In the genomic region with DNA sequence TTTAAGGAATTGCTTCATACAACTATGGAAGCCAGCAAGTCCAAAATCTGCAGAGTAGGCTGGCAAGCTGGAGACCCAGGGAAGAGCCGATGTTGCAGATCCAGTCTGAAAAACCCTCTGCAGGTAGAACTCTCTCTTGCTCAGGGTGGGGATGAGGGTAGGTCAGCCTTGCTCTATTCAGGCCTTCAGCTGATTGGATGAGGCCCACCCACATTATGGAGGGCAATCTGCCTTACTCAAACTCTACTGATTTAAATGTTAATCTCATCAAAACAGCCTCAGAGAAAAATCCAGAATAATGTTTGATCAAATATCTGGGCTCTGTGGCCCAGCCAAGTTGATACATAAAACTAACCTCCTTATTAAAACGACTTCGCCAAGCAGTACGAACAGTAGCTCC, we compare ENCODE assay signal across 23 cellular contexts. TPM values are rescaled to one million over a fixed set of nuclear protein-coding genes. Genes with fewer than 3 reads are reported as not detected.
DNase-seq lines count a peak whose midpoint lies in the region; ATAC-seq, FAIRE-seq and TF ChIP-seq lines count a peak whose summit lies in the region.
"Had no signal": no experiment of that assay in that cellular context is flagged by ENCODE, and none has a peak within 500 bp of the region (broad histone marks: within the 10 kb centered on the region; RNA-seq: fewer than 3 reads in every experiment).

No MANE protein-coding gene starts in this region.

- 90 to 95% methylated on average over 4 of the region's 4 CpGs for WGBS in sigmoid colon, 2 donors

- intact Hi-C loops in activated CD4-positive, alpha-beta T cell treated with anti-CD3 and anti-CD28 coated beads, Interleukin-2, amount 10 ng/mL, durations not matched to agents 24 days and 14 days (cut with micrococcal nuclease): no loop called here
- intact Hi-C loops in endothelial cell of umbilical vein (cut with micrococcal nuclease): no loop called here
- intact Hi-C loops in sigmoid colon (cut with DNase I): no loop called here

- H3K4me1 Mint-ChIP-seq in activated CD4-positive, alpha-beta T cell treated with anti-CD3 and anti-CD28 coated beads, Interleukin-2, amount 10 ng/mL, durations not matched to agents 24 days and 14 days: peaks cover 14% of the 10 kb centered on the region

- ATAC-seq in RWPE2 (ENCODE audit: low read depth): no peak
- ATAC-seq in GM19351 (IDR thresholded peaks at IDR 0.05; ENCODE audit: unreplicated experiment): no peak

- CTCF ChIA-PET in endothelial cell of umbilical vein (lab: Charles Lee): interaction anchor here (0.9 to 1.1 kb wide), 2 partner anchors 26 to 149 kb away, joined by 3 read pairs; no protein-coding TSS in a partner anchor

- H3K27ac ChIP-seq in RWPE2 (ENCODE audit: poor library complexity, severe bottlenecking) (peak overlapping the region; percentile 92), endothelial cell of umbilical vein (ENCODE audit: insufficient read depth, low read depth, low read length) (no peak overlapping the region), sigmoid colon (no peak overlapping the region)
- H3K27ac ChIP-seq: 22Rv1, C4-2B, PC-9 had no signal

- peaks cover 13% of the 10 kb centered on the region for H3K9me3 Mint-ChIP-seq in activated CD4-positive, alpha-beta T cell treated with anti-CD3 and anti-CD28 coated beads, Interleukin-2, amount 10 ng/mL, durations not matched to agents 24 days and 14 days

- H3K4me2 ChIP-seq in endothelial cell of umbilical vein (ENCODE audit: insufficient read depth, low read length): no peak overlapping the region
- H3K4me2 ChIP-seq: PC-9 had no signal

- BruUV-seq in endothelial cell of umbilical vein (replicated peaks; lab: Mats Ljungman, UMichigan): no TSS peak

- H3K4me1 ChIP-seq in RWPE2 (ENCODE audit: insufficient read depth, poor library complexity, severe bottlenecking) (peaks cover 30% of the 10 kb centered on the region), endothelial cell of umbilical vein (ENCODE audit: control insufficient read depth, extremely low read depth, insufficient read depth, low read length) (peaks cover 11% of the 10 kb centered on the region), sigmoid colon (no peaks in the 10 kb centered on the region)

- no peaks in the 10 kb centered on the region for H3K79me2 ChIP-seq in endothelial cell of umbilical vein (ENCODE audit: control insufficient read depth, insufficient read depth, low read length)

- peak overlapping the region; percentile 2 for H3K27ac Mint-ChIP-seq in activated CD4-positive, alpha-beta T cell treated with anti-CD3 and anti-CD28 coated beads, Interleukin-2, amount 10 ng/mL, durations not matched to agents 24 days and 14 days

- H3K9me3 ChIP-seq in RWPE2 (ENCODE audit: severe bottlenecking) (no peaks in the 10 kb centered on the region), endothelial cell of umbilical vein (replicated peaks; ENCODE audit: control insufficient read depth, insufficient read depth, low read length) (no peaks in the 10 kb centered on the region), sigmoid colon (no peaks in the 10 kb centered on the region)
- H3K9me3 ChIP-seq: MG63 had no signal

- TF ChIP-seq POLR2A in endothelial cell of umbilical vein (IDR thresholded peaks at IDR 0.05; ENCODE audit: low read depth, low read length) (no peak), sigmoid colon (IDR thresholded peaks at IDR 0.05) (no peak)

- H4K20me1 ChIP-seq in endothelial cell of umbilical vein (replicated peaks; ENCODE audit: control insufficient read depth, extremely low read depth, insufficient read depth, low read length): no peaks in the 10 kb centered on the region

- H3K9me1 ChIP-seq in endothelial cell of umbilical vein (replicated peaks; ENCODE audit: control insufficient read depth, extremely low read depth, insufficient read depth, low read length): no peaks in the 10 kb centered on the region

- H3K36me3 ChIP-seq in RWPE2 (ENCODE audit: low read depth): no peaks in the 10 kb centered on the region
- no peaks in the 10 kb centered on the region for H3K36me3 ChIP-seq in endothelial cell of umbilical vein (ENCODE audit: control insufficient read depth in 2 of 2, extremely low read depth in 1 of 2, insufficient read depth in 2 of 2, low read length in 2 of 2)
- no peaks in the 10 kb centered on the region for H3K36me3 ChIP-seq in sigmoid colon
- H3K36me3 ChIP-seq: MG63 had no signal

- H3K4me3 ChIP-seq in RWPE2 (ENCODE audit: severe bottlenecking) (no peak overlapping the region), endothelial cell of umbilical vein (replicated peaks in 1 of 3; ENCODE audit: insufficient read depth in 1 of 3, low read depth in 1 of 3, low read length in 3 of 3) (no peak overlapping the region), sigmoid colon (no peak overlapping the region)
- H3K4me3 ChIP-seq: MG63, PC-9 had no signal

- TF ChIP-seq CTCF in RWPE2 (IDR thresholded peaks at IDR 0.05; ENCODE audit: poor library complexity, severe bottlenecking) (no peak), endothelial cell of umbilical vein (IDR thresholded peaks at IDR 0.05; ENCODE audit: extremely low read depth in 1 of 2, insufficient read depth in 1 of 2, low read depth in 1 of 2, low read length in 2 of 2) (no peak), sigmoid colon (IDR thresholded peaks at IDR 0.05) (no peak)

- H3K36me3 Mint-ChIP-seq in activated CD4-positive, alpha-beta T cell treated with anti-CD3 and anti-CD28 coated beads, Interleukin-2, amount 10 ng/mL, durations not matched to agents 24 days and 14 days (ENCODE audit: low read depth): no peaks in the 10 kb centered on the region

- dilution Hi-C loops in endothelial cell of umbilical vein (cut with MboI; ENCODE audit: extremely low pct_ligation_motif_present, low sequenced_read_pairs): no loop called here

- H3K27me3 ChIP-seq in RWPE2 (ENCODE audit: insufficient read depth, poor library complexity, severe bottlenecking) (no peaks in the 10 kb centered on the region), endothelial cell of umbilical vein (ENCODE audit: control insufficient read depth in 2 of 2, insufficient read depth in 2 of 2, low read length in 2 of 2) (no peaks in the 10 kb centered on the region), sigmoid colon (no peaks in the 10 kb centered on the region)
- H3K27me3 ChIP-seq: MG63 had no signal

- FAIRE-seq in endothelial cell of umbilical vein (lab: Jason Lieb, UNC): peak; percentile 48
- FAIRE-seq: D721Med, GM18507, GM19239, H54 had no signal

- TF ChIP-seq EP300 in sigmoid colon (IDR thresholded peaks at IDR 0.05): no peak

- DNase-seq in activated CD4-positive, alpha-beta T cell treated with anti-CD3 and anti-CD28 coated beads, Interleukin-2, amount 10 ng/mL, durations not matched to agents 24 days and 14 days: no peak
- DNase-seq in activated CD4-positive, alpha-beta T cell treated with anti-CD3 and anti-CD28 coated beads, Interleukin-2, amount 50 U/mL, for 48 hours: no peak
- DNase-seq in RWPE2 (ENCODE audit: low spot score): no peak
- DNase-seq in endothelial cell of umbilical vein (ENCODE audit: low read depth, low spot score): no peak
- peak; percentile 22 for DNase-seq in sigmoid colon
- no peak for DNase-seq in activated T-cell treated with anti-CD3 and anti-CD28 coated beads, Interleukin-2, amount 50 U/mL, for 48 hours
- DNase-seq in UCSD-AML1 (lab: John Stamatoyannopoulos, UW; ENCODE audit: unreplicated experiment): no peak
- DNase-seq: DMS53, GDM1, NCI-H1048, NCI-H1417 treated with DMSO at 0.1 percent for 48 hours, NCI-H187, NCI-H2107, RPMI8226 had no signal

- H3K4me3 Mint-ChIP-seq in activated CD4-positive, alpha-beta T cell treated with anti-CD3 and anti-CD28 coated beads, Interleukin-2, amount 10 ng/mL, durations not matched to agents 24 days and 14 days: no peak overlapping the region

- H3K9ac ChIP-seq in endothelial cell of umbilical vein (replicated peaks; ENCODE audit: extremely low read depth, insufficient read depth, low read length): no peak overlapping the region

- POLR2A ChIA-PET in endothelial cell of umbilical vein (lab: Charles Lee): no interaction called here

- H2AFZ ChIP-seq in endothelial cell of umbilical vein (ENCODE audit: low read depth, low read length): no peak overlapping the region
- H2AFZ ChIP-seq: PC-9 had no signal

- H3K27me3 Mint-ChIP-seq in activated CD4-positive, alpha-beta T cell treated with anti-CD3 and anti-CD28 coated beads, Interleukin-2, amount 10 ng/mL, durations not matched to agents 24 days and 14 days: peaks cover 12% of the 10 kb centered on the region

TF ChIP-seq in endothelial cell of umbilical vein, 7 proteins besides CTCF, POLR2A, EP300 and RAD21:
- TF ChIP-seq POLR2AphosphoS5 (IDR thresholded peaks at IDR 0.05; ENCODE audit: insufficient read depth, low read depth, low read length) (no peak), JUN (IDR thresholded peaks at IDR 0.05; ENCODE audit: borderline replicate concordance, insufficient read depth, insufficient read length, low read depth) (no peak), EZH2 (IDR thresholded peaks at IDR 0.05; ENCODE audit: borderline replicate concordance, low read depth, low read length, severe bottlenecking) (no peak), MYC (IDR thresholded peaks at IDR 0.05; ENCODE audit: low read depth, low read length) (no peak), MAX (IDR thresholded peaks at IDR 0.05; ENCODE audit: insufficient read depth, insufficient read length) (no peak), GATA2 (IDR thresholded peaks at IDR 0.05; ENCODE audit: insufficient read depth, insufficient read length, low read depth, low read length) (no peak), FOS (IDR thresholded peaks at IDR 0.05; ENCODE audit: borderline replicate concordance, insufficient read depth, low read length) (no peak)

RNA-seq across cellular contexts. Expression of gene RNF24, which starts 29.7 kb away (rescaled TPM):
- 13.6 and 15.4 TPM in 2 replicates for total RNA-seq in activated CD4-positive, alpha-beta T cell treated with anti-CD3 and anti-CD28 coated beads, Interleukin-2, amount 10 ng/mL, durations not matched to agents 24 days and 14 days
- total RNA-seq in endothelial cell of umbilical vein (9.0 and 11.7 TPM in 2 replicates), sigmoid colon (10 to 100 TPM in 2 of 4 donors, 1 to 10 TPM in 2; 5.6 to 11.0 (median 9.9) TPM)
- polyA plus RNA-seq in endothelial cell of umbilical vein (4.1 and 4.5 TPM in 2 replicates), sigmoid colon (1 to 10 TPM in 2 of 3 donors, under 1 TPM in 1; 0.60 to 4.6 (median 1.4) TPM)
- 3.8 and 4.3 TPM in 2 replicates for polyA plus RNA-seq in endothelial cell of umbilical vein (2011; cell fraction: cytosol; rRNA removed)
- polyA plus RNA-seq in endothelial cell of umbilical vein (2011; cell fraction: nucleus; rRNA removed): 4.2 and 4.7 TPM in 2 replicates
- 14.3 and 15.7 TPM in 2 replicates for polyA plus RNA-seq in endothelial cell of umbilical vein (2012)
- polyA minus RNA-seq in endothelial cell of umbilical vein: 5.8 and 7.9 TPM in 2 replicates
- polyA minus RNA-seq in endothelial cell of umbilical vein (2011; cell fraction: cytosol; rRNA and poly(A)+ RNA removed): 12.7 TPM
- 3.4 and 3.6 TPM in 2 replicates for polyA minus RNA-seq in endothelial cell of umbilical vein (2011; cell fraction: nucleus; rRNA and poly(A)+ RNA removed)
